Comparison of ENCODE assay signal across 9 cellular contexts in the genomic region with DNA sequence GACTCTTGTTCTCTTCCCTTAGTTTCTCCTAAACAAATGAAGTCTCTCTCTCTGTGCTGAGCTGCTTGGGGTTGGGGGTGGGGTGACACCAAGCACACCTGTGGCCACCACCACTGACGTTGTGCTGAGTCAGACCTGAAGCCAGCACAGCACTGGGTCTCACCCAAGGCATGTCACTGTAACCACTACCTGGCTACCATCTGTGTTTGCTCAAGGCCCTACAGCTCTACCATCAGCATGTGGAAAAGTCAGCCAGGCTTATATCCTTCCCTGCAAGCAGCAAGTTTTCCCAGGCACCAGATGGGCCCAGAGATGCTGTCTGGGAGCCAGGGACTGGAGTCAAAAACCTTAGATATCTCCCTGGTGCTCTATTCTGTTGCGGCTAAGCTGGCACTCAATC. TPM values are rescaled to one million over a fixed set of nuclear protein-coding genes. Genes with fewer than 3 reads are reported as not detected.
DNase-seq lines count a peak whose midpoint lies in the region; ATAC-seq and TF ChIP-seq lines count a peak whose summit lies in the region.
"Had no signal": no experiment of that assay in that cellular context is flagged by ENCODE, and none has a peak within 500 bp of the region (broad histone marks: within the 10 kb centered on the region; RNA-seq: fewer than 3 reads in every experiment).

No MANE protein-coding gene starts in this region.

- no peaks in the 10 kb centered on the region for H3K36me3 Mint-ChIP-seq in natural killer cell treated with Interleukin-12 subunit alpha and Interleukin-12 subunit beta and Interleukin-15 and Interleukin-18, amount 100 ng/mL, for 72 hours
- H3K36me3 Mint-ChIP-seq in natural killer cell = no peaks in the 10 kb centered on the region
- no peaks in the 10 kb centered on the region for H3K36me3 Mint-ChIP-seq in activated CD4-positive, alpha-beta T cell treated with anti-CD3 and anti-CD28 coated beads, Interleukin-2, amount 10 ng/mL, durations not matched to agents 24 days and 14 days (ENCODE audit: low read depth)
- H3K36me3 Mint-ChIP-seq: CD14-positive monocyte had no signal

- peak; percentile 37 to 63 for ATAC-seq in natural killer cell treated with Interleukin-12 subunit alpha and Interleukin-12 subunit beta and Interleukin-15 and Interleukin-18, amount 100 ng/mL, for 72 hours
- ATAC-seq in natural killer cell (no peak), HG02798 (IDR thresholded peaks at IDR 0.05; ENCODE audit: poor library complexity, unreplicated experiment) (peak; percentile 72)

- 71% methylated on average over 2 of the region's 2 CpGs; no CpG with 5 or more reads in 1 of the 2 donors for WGBS in transverse colon (ENCODE audit: low coverage in 1 of 2), 2 donors

- H3K36me3 ChIP-seq in OCI-LY3 (replicated peaks; ENCODE audit: low read depth, low read length) (peaks cover 6% of the 10 kb centered on the region), transverse colon (no peaks in the 10 kb centered on the region)

- H3K9ac ChIP-seq in OCI-LY3 (ENCODE audit: low read length) = peak overlapping the region; percentile 85

- H3K4me1 Mint-ChIP-seq in natural killer cell treated with Interleukin-12 subunit alpha and Interleukin-12 subunit beta and Interleukin-15 and Interleukin-18, amount 100 ng/mL, for 72 hours (ENCODE audit: low read depth in 2 of 2) = peaks cover 0 to 25% of the 10 kb centered on the region in 2 donors
- no peaks in the 10 kb centered on the region for H3K4me1 Mint-ChIP-seq in natural killer cell
- H3K4me1 Mint-ChIP-seq in activated CD4-positive, alpha-beta T cell treated with anti-CD3 and anti-CD28 coated beads, Interleukin-2, amount 10 ng/mL, durations not matched to agents 24 days and 14 days = peaks cover 10% of the 10 kb centered on the region

- H3K4me1 ChIP-seq in OCI-LY3 (ENCODE audit: low read length) (peaks cover 95% of the 10 kb centered on the region), transverse colon (peaks cover 0 to 28% (median 0%) of the 10 kb centered on the region in 4 donors)

- peak overlapping the region; percentile 60 for H3K4me2 ChIP-seq in OCI-LY3 (ENCODE audit: low read length)

- no peak for DNase-seq in natural killer cell treated with Interleukin-12 subunit alpha and Interleukin-12 subunit beta and Interleukin-15 and Interleukin-18, amount 100 ng/mL, for 72 hours (ENCODE audit: low spot score)
- DNase-seq in natural killer cell = no peak
- peak; percentile 35 for DNase-seq in transverse colon
- DNase-seq in hippocampal formation (lab: John Stamatoyannopoulos, UW) = no peak
- no peak for DNase-seq in HUDEP-2 (lab: John Stamatoyannopoulos, UW; ENCODE audit: unreplicated experiment in 76 of 76)
- DNase-seq in activated CD4-positive, alpha-beta T cell treated with anti-CD3 and anti-CD28 coated beads, Interleukin-2, amount 10 ng/mL, durations not matched to agents 24 days and 14 days = no peak

- H4K20me1 ChIP-seq in OCI-LY3 (ENCODE audit: insufficient read depth, low read length) = no peaks in the 10 kb centered on the region

- H3K27me3 Mint-ChIP-seq in natural killer cell treated with Interleukin-12 subunit alpha and Interleukin-12 subunit beta and Interleukin-15 and Interleukin-18, amount 100 ng/mL, for 72 hours = peaks cover 0 to 12% of the 10 kb centered on the region in 2 donors
- H3K27me3 Mint-ChIP-seq in natural killer cell (ENCODE audit: low read depth in 2 of 2) = peaks cover 4 to 32% of the 10 kb centered on the region in 2 donors
- peaks cover 4% of the 10 kb centered on the region for H3K27me3 Mint-ChIP-seq in activated CD4-positive, alpha-beta T cell treated with anti-CD3 and anti-CD28 coated beads, Interleukin-2, amount 10 ng/mL, durations not matched to agents 24 days and 14 days

- H2AFZ ChIP-seq in OCI-LY3 (ENCODE audit: low read depth, low read length) = no peak overlapping the region

- H3K9me3 Mint-ChIP-seq in natural killer cell treated with Interleukin-12 subunit alpha and Interleukin-12 subunit beta and Interleukin-15 and Interleukin-18, amount 100 ng/mL, for 72 hours = no peaks in the 10 kb centered on the region
- H3K9me3 Mint-ChIP-seq in natural killer cell = no peaks in the 10 kb centered on the region
- no peaks in the 10 kb centered on the region for H3K9me3 Mint-ChIP-seq in activated CD4-positive, alpha-beta T cell treated with anti-CD3 and anti-CD28 coated beads, Interleukin-2, amount 10 ng/mL, durations not matched to agents 24 days and 14 days
- H3K9me3 Mint-ChIP-seq: CD14-positive monocyte had no signal

- in situ Hi-C loops in transverse colon (cut with MboI; ENCODE audit: low pct_ligation_motif_present in 1 of 4, low pct_unique_long_range_greater_than_20kb in 1 of 4, low sequenced_read_pairs in 3 of 4) = no loop called here

- no peak for TF ChIP-seq POLR2A in transverse colon (IDR thresholded peaks at IDR 0.05)

- intact Hi-C loops in natural killer cell (cut with micrococcal nuclease) = no loop called here
- intact Hi-C loops in transverse colon (cut with DNase I; ENCODE audit: low total_unique reads) = no loop called here
- intact Hi-C loops in activated CD4-positive, alpha-beta T cell treated with anti-CD3 and anti-CD28 coated beads, Interleukin-2, amount 10 ng/mL, durations not matched to agents 24 days and 14 days (cut with micrococcal nuclease) = no loop called here

- H3K4me3 ChIP-seq in OCI-LY3 (ENCODE audit: low read length) (0 out of 2 replicates have a peak overlapping the region, but pooled peaks have one; percentile 39), transverse colon (no peak overlapping the region)

- peaks cover 1% of the 10 kb centered on the region; the same call in 1 of the 2 replicates for H3K79me2 ChIP-seq in OCI-LY3 (ENCODE audit: low read length)

- no peak overlapping the region for H3K27ac Mint-ChIP-seq in natural killer cell treated with Interleukin-12 subunit alpha and Interleukin-12 subunit beta and Interleukin-15 and Interleukin-18, amount 100 ng/mL, for 72 hours
- no peak overlapping the region for H3K27ac Mint-ChIP-seq in natural killer cell
- H3K27ac Mint-ChIP-seq in activated CD4-positive, alpha-beta T cell treated with anti-CD3 and anti-CD28 coated beads, Interleukin-2, amount 10 ng/mL, durations not matched to agents 24 days and 14 days = no peak overlapping the region

- no peak for TF ChIP-seq EP300 in transverse colon (IDR thresholded peaks at IDR 0.05; ENCODE audit: low read depth)

- H3K27me3 ChIP-seq in OCI-LY3 (ENCODE audit: low read depth, low read length) = no peaks in the 10 kb centered on the region
- no peaks in the 10 kb centered on the region for H3K27me3 ChIP-seq in transverse colon

- H3K9me3 ChIP-seq in OCI-LY3 (ENCODE audit: insufficient read depth, low read length) (no peaks in the 10 kb centered on the region), transverse colon (no peaks in the 10 kb centered on the region)

- TF ChIP-seq CTCF in natural killer cell (IDR thresholded peaks at IDR 0.05) = no peak
- TF ChIP-seq CTCF in OCI-LY3 (IDR thresholded peaks at IDR 0.05; ENCODE audit: low read depth, low read length) = no peak
- TF ChIP-seq CTCF in transverse colon (IDR thresholded peaks at IDR 0.05) = no peak

- H3K27ac ChIP-seq in OCI-LY3 (ENCODE audit: low read length) (peak overlapping the region; percentile 98), transverse colon (no peak overlapping the region)

- H3K4me3 Mint-ChIP-seq in natural killer cell treated with Interleukin-12 subunit alpha and Interleukin-12 subunit beta and Interleukin-15 and Interleukin-18, amount 100 ng/mL, for 72 hours = no peak overlapping the region
- H3K4me3 Mint-ChIP-seq in natural killer cell = no peak overlapping the region
- H3K4me3 Mint-ChIP-seq in activated CD4-positive, alpha-beta T cell treated with anti-CD3 and anti-CD28 coated beads, Interleukin-2, amount 10 ng/mL, durations not matched to agents 24 days and 14 days = no peak overlapping the region
- H3K4me3 Mint-ChIP-seq: CD14-positive monocyte had no signal

RNA-seq across cellular contexts. Expression of a gene that starts 6.9 kb away (rescaled TPM):
- total RNA-seq in natural killer cell treated with Interleukin-12 subunit alpha and Interleukin-12 subunit beta and Interleukin-15 and Interleukin-18, amount 100 ng/mL, for 72 hours = 100 to 1,000 TPM in 1 of 2 donors, 1 to 10 TPM in 1; 2.0 to 117 TPM
- not detected for total RNA-seq in natural killer cell
- 1 to 10 TPM in 1 of 4 donors, not detected in 3; 3.0 TPM for total RNA-seq in transverse colon
- total RNA-seq in activated CD4-positive, alpha-beta T cell treated with anti-CD3 and anti-CD28 coated beads, Interleukin-2, amount 10 ng/mL, durations not matched to agents 24 days and 14 days = 3.4 and 4.3 TPM in 2 replicates

RNA-seq across cellular contexts. Expression of a gene that starts 9.1 kb away (rescaled TPM):
- 1 to 10 TPM in 1 of 2 donors, under 1 TPM in 1; 0.57 to 8.6 TPM for total RNA-seq in natural killer cell treated with Interleukin-12 subunit alpha and Interleukin-12 subunit beta and Interleukin-15 and Interleukin-18, amount 100 ng/mL, for 72 hours
- total RNA-seq in natural killer cell (not detected), transverse colon (1 to 10 TPM in 1 of 4 donors, not detected in 3; 2.5 TPM)
- 0.14 TPM in 1 of 2 replicates, not detected in the other for total RNA-seq in activated CD4-positive, alpha-beta T cell treated with anti-CD3 and anti-CD28 coated beads, Interleukin-2, amount 10 ng/mL, durations not matched to agents 24 days and 14 days

RNA-seq across cellular contexts. Expression of a gene that starts 19.5 kb away (rescaled TPM):
- 1 to 10 TPM in 1 of 2 donors, not detected in 1; 2.5 TPM for total RNA-seq in natural killer cell treated with Interleukin-12 subunit alpha and Interleukin-12 subunit beta and Interleukin-15 and Interleukin-18, amount 100 ng/mL, for 72 hours
- total RNA-seq in natural killer cell (not detected), transverse colon (not detected)
- total RNA-seq in activated CD4-positive, alpha-beta T cell treated with anti-CD3 and anti-CD28 coated beads, Interleukin-2, amount 10 ng/mL, durations not matched to agents 24 days and 14 days = 0.54 TPM in 1 of 2 replicates, not detected in the other

RNA-seq across cellular contexts. Expression of a gene that starts 25.6 kb away (rescaled TPM):
- 10 to 100 TPM; 57.8 to 67.9 TPM for total RNA-seq in natural killer cell treated with Interleukin-12 subunit alpha and Interleukin-12 subunit beta and Interleukin-15 and Interleukin-18, amount 100 ng/mL, for 72 hours
- total RNA-seq in natural killer cell = 10 to 100 TPM; 32.5 to 52.2 (median 39.7) TPM
- total RNA-seq in transverse colon = 10 to 100 TPM in 3 of 4 donors, 1 to 10 TPM in 1; 6.7 to 27.5 (median 20.4) TPM
- 64.6 and 64.9 TPM in 2 replicates for total RNA-seq in activated CD4-positive, alpha-beta T cell treated with anti-CD3 and anti-CD28 coated beads, Interleukin-2, amount 10 ng/mL, durations not matched to agents 24 days and 14 days

RNA-seq across cellular contexts. Expression of a gene that starts 58.1 kb away (rescaled TPM):
- total RNA-seq in natural killer cell treated with Interleukin-12 subunit alpha and Interleukin-12 subunit beta and Interleukin-15 and Interleukin-18, amount 100 ng/mL, for 72 hours = 1 to 10 TPM in 1 of 2 donors, not detected in 1; 5.4 TPM
- total RNA-seq in natural killer cell (not detected), transverse colon (1 to 10 TPM in 1 of 4 donors, under 1 TPM in 1, not detected in 2; 0.68 to 4.4 TPM)
- not detected in 2 replicates for total RNA-seq in activated CD4-positive, alpha-beta T cell treated with anti-CD3 and anti-CD28 coated beads, Interleukin-2, amount 10 ng/mL, durations not matched to agents 24 days and 14 days

Comparison
In these comparisons a context has a peak if more than half of its experiments do, and no peak if none do; other contexts are left out.
1. ATAC-seq: peak in natural killer cell treated with Interleukin-12 subunit alpha and Interleukin-12 subunit beta and Interleukin-15 and Interleukin-18, amount 100 ng/mL, for 72 hours (2 of 2) and HG02798 (single experiment); none in natural killer cell (0 of 3).